Comparison of ENCODE assay signal across 19 cellular contexts in the genomic region with DNA sequence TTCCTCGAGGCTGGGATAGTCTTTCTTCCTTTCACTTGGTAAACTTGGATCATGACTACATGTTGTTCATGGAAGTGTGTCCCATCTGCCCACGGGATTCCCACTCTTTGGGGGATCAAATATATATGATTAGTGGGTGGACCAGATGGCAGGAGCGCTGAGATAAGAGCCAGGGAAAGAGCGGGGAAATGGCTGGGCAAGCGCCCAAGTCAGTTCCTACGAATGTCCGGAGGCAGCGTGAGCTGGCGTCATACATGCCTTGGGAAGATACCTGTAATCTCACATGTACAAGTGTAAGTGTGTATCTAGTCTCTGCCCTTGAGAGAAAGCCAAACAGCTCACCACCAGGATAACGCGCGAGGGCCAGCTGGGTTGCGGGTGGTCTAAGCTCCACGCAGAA.
DNase-seq lines count a peak whose midpoint lies in the region; ATAC-seq and TF ChIP-seq lines count a peak whose summit lies in the region.
"Had no signal": no experiment of that assay in that cellular context is flagged by ENCODE, and none has a peak within 500 bp of the region (broad histone marks: within the 10 kb centered on the region; RNA-seq: fewer than 3 reads in every experiment).

No MANE protein-coding gene starts in this region.

- H3K4me2 ChIP-seq in GM23248 (ENCODE audit: unreplicated experiment), result no peak overlapping the region

- no peak overlapping the region for H3K9ac ChIP-seq in GM23248

- H4K20me1 ChIP-seq in GM23248 (ENCODE audit: insufficient read depth), result no peaks in the 10 kb centered on the region

- H2AFZ ChIP-seq in GM23248, result no peak overlapping the region

- DNase-seq in Daoy (ENCODE audit: low read depth) (peak; percentile 58), WERI-Rb-1 (peak; percentile 35), foreskin keratinocyte (peak in 1 of 2 donors; percentile 24), superior temporal gyrus (ENCODE audit: extremely low spot score) (peak; percentile 16), GM10248 (ENCODE audit: extremely low spot score) (no peak), NAMALWA (ENCODE audit: low spot score) (no peak), GM23248 (no peak)
- DNase-seq: ACHN; BE2C; C1 segment of cervical spinal cord; CD4-positive, CD25-positive, alpha-beta regulatory T cell; CD8-positive, alpha-beta memory T cell; COR-L47; DMS153; DMS79; GF-D8; HCEC 1CT had no signal

- CTCF ChIA-PET in GM10248 (lab: Yijun Ruan, JAX), result interaction anchor here (1.4 kb wide), 1 partner anchor 24 kb away, joined by 5 read pairs; no protein-coding TSS in a partner anchor

- H3K4me3 ChIP-seq in WERI-Rb-1 (ENCODE audit: low read depth, low read length), result no peak overlapping the region
- no peak overlapping the region for H3K4me3 ChIP-seq in GM23248
- H3K4me3 ChIP-seq: GM12878 had no signal

- peaks cover 20% of the 10 kb centered on the region for H3K9me3 ChIP-seq in WERI-Rb-1 (ENCODE audit: severe bottlenecking)
- no peaks in the 10 kb centered on the region for H3K9me3 ChIP-seq in GM23248 (ENCODE audit: low read depth)
- H3K9me3 ChIP-seq: BE2C had no signal

- H3K9me2 ChIP-seq in GM23248 (ENCODE audit: insufficient read depth), result no peaks in the 10 kb centered on the region

- H3K79me2 ChIP-seq in GM23248 (ENCODE audit: insufficient read depth), result no peaks in the 10 kb centered on the region

- H3K4me1 ChIP-seq in foreskin keratinocyte, result no peaks in the 10 kb centered on the region
- H3K4me1 ChIP-seq in GM23248 (ENCODE audit: insufficient read depth), result no peaks in the 10 kb centered on the region
- H3K4me1 ChIP-seq: BE2C had no signal

- peak; percentile 67 for ATAC-seq in foreskin keratinocyte
- ATAC-seq: GM12878 had no signal

- no peak for TF ChIP-seq CTCF in WERI-Rb-1 (IDR thresholded peaks at IDR 0.05; ENCODE audit: low read depth, low read length)
- TF ChIP-seq CTCF in foreskin keratinocyte (conservative IDR thresholded peaks at IDR 0.05), result no peak
- no peak for TF ChIP-seq CTCF in GM10248 (IDR thresholded peaks at IDR 0.05; ENCODE audit: control extremely low read depth, extremely low read depth, low read depth, missing control alignments)

- H3K36me3 ChIP-seq in WERI-Rb-1 (no peaks in the 10 kb centered on the region), GM23248 (ENCODE audit: low read depth) (no peaks in the 10 kb centered on the region)
- H3K36me3 ChIP-seq: BE2C had no signal

- H3K27me3 ChIP-seq in WERI-Rb-1 (ENCODE audit: insufficient read depth, low read depth, severe bottlenecking) (no peaks in the 10 kb centered on the region), foreskin keratinocyte (no peaks in the 10 kb centered on the region), GM23248 (replicated peaks; ENCODE audit: insufficient read depth) (no peaks in the 10 kb centered on the region)
- H3K27me3 ChIP-seq: BE2C had no signal

- 66 to 71% methylated on average over 14 of the region's 14 CpGs for WGBS in GM23248 (ENCODE audit: low coverage in 1 of 2, low lambda C conversion rate in 2 of 2, missing lambda C conversion rate in 2 of 2), 2 experiments

- in situ Hi-C loops in GM23248 (cut with MboI), result no loop called here

- H3K27ac ChIP-seq in WERI-Rb-1 (peak overlapping the region; percentile 52), foreskin keratinocyte (no peak overlapping the region), GM23248 (no peak overlapping the region)
- H3K27ac ChIP-seq: HL-60 had no signal

- H3F3A ChIP-seq in GM23248 (ENCODE audit: insufficient read depth), result no peaks in the 10 kb centered on the region

- POLR2A ChIA-PET in GM10248 (lab: Yijun Ruan, JAX), result no interaction called here

Comparison
In these comparisons a context has a peak if more than half of its experiments do, and no peak if none do; other contexts are left out.
1. DNase-seq: peak in Daoy (single experiment), WERI-Rb-1 (single experiment) and superior temporal gyrus (single experiment); none in GM10248 (single experiment), NAMALWA (single experiment) and GM23248 (single experiment).